ENCODE assay signal across 11 cellular contexts in the genomic region with DNA sequence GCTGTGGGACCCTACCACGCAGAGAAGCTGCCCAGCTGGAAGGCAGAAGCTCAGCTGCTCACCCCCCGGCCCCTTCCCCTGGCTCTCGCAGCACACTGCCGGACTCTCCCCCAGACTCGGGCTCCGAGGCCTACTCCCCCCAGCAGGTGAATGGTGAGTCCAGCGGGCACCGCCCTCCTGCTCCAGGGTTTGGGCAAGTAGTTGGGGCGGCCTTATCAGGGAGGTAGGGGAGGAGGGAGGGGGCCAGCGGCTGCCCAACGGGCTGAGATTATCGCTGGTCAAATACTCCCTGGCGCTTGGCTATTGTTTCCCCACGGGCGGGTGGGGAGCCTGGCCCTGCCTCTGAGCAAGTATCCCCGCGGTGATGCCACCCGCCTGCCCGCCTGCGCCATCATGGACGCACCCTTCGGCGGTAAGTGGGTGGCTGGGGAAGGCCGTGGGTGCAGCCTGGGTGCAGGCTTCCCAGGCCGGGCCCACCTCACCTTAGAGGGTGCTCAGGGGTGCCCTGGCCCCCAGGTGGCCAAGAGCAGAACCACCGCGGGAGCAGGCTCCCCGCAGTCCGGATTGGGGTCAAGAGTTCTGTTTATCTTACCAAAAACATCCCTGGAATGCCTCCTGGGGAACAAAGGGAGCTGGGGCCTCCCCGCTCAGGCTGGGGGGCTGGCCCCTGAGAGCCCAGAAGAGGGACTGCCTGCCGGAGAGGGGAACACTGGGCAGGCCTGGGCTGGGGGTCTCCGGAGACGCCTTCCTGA. TPM values are rescaled to one million over a fixed set of nuclear protein-coding genes. Genes with fewer than 3 reads are reported as not detected.
A peak's percentile ranks its signal among the peaks of the same experiment; 100 is the strongest.
DNase-seq lines count a peak whose midpoint lies in the region; ATAC-seq lines count a peak whose summit lies in the region.
"Had no signal": no experiment of that assay in that cellular context is flagged by ENCODE, and none has a peak within 500 bp of the region (broad histone marks: within the 10 kb centered on the region; RNA-seq: fewer than 3 reads in every experiment).

No MANE protein-coding gene starts in this region.

- DNase-seq in AG08395 (ENCODE audit: low spot score) (peak; percentile 17), M059J (ENCODE audit: low read depth) (peak; percentile 35), iPS-NIHi11 (ENCODE audit: low spot score) (peak; percentile 73), NCI-H524 treated with DMSO at 0.1 percent for 48 hours (lab: John Stamatoyannopoulos, UW) (no peak), T-helper 17 cell (no peak)
- DNase-seq: activated T-cell treated with anti-CD3 and anti-CD28 coated beads, Interleukin-2, amount 50 U/mL, for 1 hour; cerebellar nuclear complex; heart right ventricle; MV-4-11 had no signal

- H3K4me3 Mint-ChIP-seq in T-helper 17 cell: no peak overlapping the region
- H3K4me3 Mint-ChIP-seq: B cell had no signal

- H3K9me3 ChIP-seq in T-helper 17 cell (ENCODE audit: control insufficient read depth, low read length, poor library complexity, severe bottlenecking): no peaks in the 10 kb centered on the region
- H3K9me3 ChIP-seq: heart right ventricle had no signal

- H3K27ac Mint-ChIP-seq in T-helper 17 cell: no peak overlapping the region
- H3K27ac Mint-ChIP-seq: B cell had no signal

- ATAC-seq in HG02759 (IDR thresholded peaks at IDR 0.05; ENCODE audit: unreplicated experiment) (no peak), T-helper 17 cell (no peak)
- ATAC-seq: heart right ventricle had no signal

- H3K4me1 Mint-ChIP-seq in T-helper 17 cell: peaks cover 11% of the 10 kb centered on the region
- H3K4me1 Mint-ChIP-seq: B cell had no signal

- no peaks in the 10 kb centered on the region for H3K27me3 Mint-ChIP-seq in T-helper 17 cell
- H3K27me3 Mint-ChIP-seq: B cell had no signal

- no peaks in the 10 kb centered on the region for H3K36me3 Mint-ChIP-seq in T-helper 17 cell (ENCODE audit: low read depth)

RNA-seq across cellular contexts. Expression of gene MYRF, which starts 16.9 kb away (rescaled TPM):
- total RNA-seq in M059J (2014; rRNA removed; shearing (Covaris generic)): 4.3 and 5.0 TPM in 2 replicates
- total RNA-seq in T-helper 17 cell: 1 to 10 TPM in 1 of 2 donors, under 1 TPM in 1; 0.47 to 1.5 TPM

RNA-seq across cellular contexts. Expression of gene TMEM258, which starts 23.1 kb away (rescaled TPM):
- 87.6 and 166 TPM in 2 replicates for total RNA-seq in M059J (2014; rRNA removed; shearing (Covaris generic))
- total RNA-seq in T-helper 17 cell: 10 to 100 TPM; 68.4 to 77.6 TPM

RNA-seq across cellular contexts. Expression of gene FEN1, which starts 23.4 kb away (rescaled TPM):
- total RNA-seq in M059J (2014; rRNA removed; shearing (Covaris generic)): 106 and 150 TPM in 2 replicates
- total RNA-seq in T-helper 17 cell: 10 to 100 TPM in 1 of 2 donors, 1 to 10 TPM in 1; 9.7 to 13.0 TPM

RNA-seq across cellular contexts. Expression of gene FADS1, which starts 47.5 kb away (rescaled TPM):
- 57.7 and 69.5 TPM in 2 replicates for total RNA-seq in M059J (2014; rRNA removed; shearing (Covaris generic))
- 1 to 10 TPM; 1.2 to 4.6 TPM for total RNA-seq in T-helper 17 cell

RNA-seq across cellular contexts. Expression of gene FADS2, which starts 58.8 kb away (rescaled TPM):
- 224 and 254 TPM in 2 replicates for total RNA-seq in M059J (2014; rRNA removed; shearing (Covaris generic))
- total RNA-seq in T-helper 17 cell: 10 to 100 TPM in 1 of 2 donors, 1 to 10 TPM in 1; 5.2 to 15.7 TPM

Comparison
In these comparisons a context has a peak if more than half of its experiments do, and no peak if none do; other contexts are left out.
1. DNase-seq: peak in AG08395 (single experiment), M059J (single experiment) and iPS-NIHi11 (single experiment); none in NCI-H524 treated with DMSO at 0.1 percent for 48 hours (single experiment) and T-helper 17 cell (0 of 3).